31 cellular contexts compared by ENCODE assay signal in the genomic region with DNA sequence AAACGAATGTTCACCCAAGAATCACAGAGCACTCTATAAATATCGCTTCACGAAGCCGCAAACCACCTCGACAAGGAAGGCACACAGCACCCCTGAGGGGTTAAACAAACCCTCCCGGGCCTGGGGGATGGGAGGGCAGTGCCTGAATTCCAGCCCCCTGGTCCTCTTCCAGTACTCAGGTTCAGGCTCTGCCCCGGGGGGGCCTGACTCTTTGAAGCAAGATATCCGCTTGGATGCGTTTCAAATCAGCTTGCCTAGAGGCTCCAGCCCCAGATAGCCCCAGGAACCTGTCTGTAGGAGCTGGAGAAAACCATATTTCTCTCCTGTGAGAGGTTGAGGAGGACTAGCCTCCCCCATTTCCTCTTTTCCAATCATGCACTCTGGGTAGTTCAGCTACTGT.
DNase-seq lines count a peak whose midpoint lies in the region; ATAC-seq and TF ChIP-seq lines count a peak whose summit lies in the region.
"Had no signal": no experiment of that assay in that cellular context is flagged by ENCODE, and none has a peak within 500 bp of the region (broad histone marks: within the 10 kb centered on the region; RNA-seq: fewer than 3 reads in every experiment).

No MANE protein-coding gene starts in this region.

- no peak overlapping the region for H4K8ac ChIP-seq in H9 (replicated peaks; ENCODE audit: insufficient read length, low read depth, low read length)

- no CpG with 5 or more reads among the region's 9 CpGs for WGBS in H9 (ENCODE audit: extremely low coverage, insufficient read length, low lambda C conversion rate)
- 39 to 48% methylated on average over 9 of the region's 9 CpGs for WGBS in lower leg skin, 2 donors

- no peaks in the 10 kb centered on the region; the same call in 1 of the 2 replicates for H3K27me3 Mint-ChIP-seq in H9 (ENCODE audit: low read depth)
- H3K27me3 Mint-ChIP-seq in mesothelial cell of epicardium (ENCODE audit: low read depth) = no peaks in the 10 kb centered on the region
- H3K27me3 Mint-ChIP-seq: activated CD4-positive, alpha-beta T cell treated with anti-CD3 and anti-CD28 coated beads, Interleukin-2, amount 10 ng/mL, durations not matched to agents 7 days and 5 days had no signal

- no peaks in the 10 kb centered on the region for H3K79me2 ChIP-seq in H9 (ENCODE audit: insufficient read depth, low read length)

- H3K9me3 Mint-ChIP-seq in H9 = no peaks in the 10 kb centered on the region
- no peaks in the 10 kb centered on the region for H3K9me3 Mint-ChIP-seq in mesothelial cell of epicardium
- H3K9me3 Mint-ChIP-seq: activated CD4-positive, alpha-beta T cell treated with anti-CD3 and anti-CD28 coated beads, Interleukin-2, amount 10 ng/mL, durations not matched to agents 7 days and 5 days; CD8-positive, alpha-beta T cell had no signal

- no peak for ATAC-seq in HG03520 (IDR thresholded peaks at IDR 0.05; ENCODE audit: unreplicated experiment)
- ATAC-seq: activated naive CD4-positive, alpha-beta T cell treated with anti-CD3 and anti-CD28 coated beads, Interleukin-2, amount 50 U/mL, for 72 hours; CD8-positive, alpha-beta T cell; GM12878; left colon had no signal

- no peaks in the 10 kb centered on the region for H3K27me3 ChIP-seq in BLaER1 treated with 17β-estradiol and CSF1 and Interleukin-3, amounts not matched to agents 10 nM and 100 nM
- H3K27me3 ChIP-seq in H9 (ENCODE audit: insufficient read depth, low read length) = no peaks in the 10 kb centered on the region
- H3K27me3 ChIP-seq: brain microvascular endothelial cell, sigmoid colon, SJCRH30, stomach, uterus had no signal

- H3K23me2 ChIP-seq in H9 (ENCODE audit: insufficient read length, low read depth, low read length, poor library complexity, severe bottlenecking) = no peaks in the 10 kb centered on the region

- H4K91ac ChIP-seq in H9 (ENCODE audit: insufficient read length, low read depth, low read length) = no peak overlapping the region

- no peaks in the 10 kb centered on the region for H3K79me1 ChIP-seq in H9 (ENCODE audit: insufficient read depth, low read depth, low read length, poor library complexity, severe bottlenecking)

- H3K27ac ChIP-seq in BLaER1 treated with 17β-estradiol and CSF1 and Interleukin-3, amounts not matched to agents 10 nM and 100 nM = no peak overlapping the region
- H3K27ac ChIP-seq in H9 (ENCODE audit: insufficient read length, low read depth, low read length) (no peak overlapping the region), VCaP (peak overlapping the region; percentile 76)
- H3K27ac ChIP-seq: brain microvascular endothelial cell, sigmoid colon, SJCRH30, stomach had no signal

- no peak for TF ChIP-seq CTCF in H9 (conservative IDR thresholded peaks at IDR 0.05)
- no peak for TF ChIP-seq CTCF in VCaP (conservative IDR thresholded peaks at IDR 0.05)
- TF ChIP-seq CTCF in mesothelial cell of epicardium (IDR thresholded peaks at IDR 0.05; ENCODE audit: unreplicated experiment) = no peak
- no peak for TF ChIP-seq CTCF in lower leg skin (IDR thresholded peaks at IDR 0.05)

- H3K14ac ChIP-seq in H9 (ENCODE audit: insufficient read depth, low read length) = no peak overlapping the region

- no peak overlapping the region for H4K5ac ChIP-seq in H9 (ENCODE audit: insufficient read length, low read depth, low read length)

- H3K56ac ChIP-seq in H9 (ENCODE audit: insufficient read length, low read depth, low read length) = no peak overlapping the region

- H3K4me3 Mint-ChIP-seq in H9 = peak overlapping the region in 1 of 2 experiments; percentile 36; a peak in 2 of 5 replicates
- no peak overlapping the region for H3K4me3 Mint-ChIP-seq in mesothelial cell of epicardium
- H3K4me3 Mint-ChIP-seq: activated CD4-positive, alpha-beta T cell treated with anti-CD3 and anti-CD28 coated beads, Interleukin-2, amount 10 ng/mL, durations not matched to agents 7 days and 5 days; CD8-positive, alpha-beta T cell; memory B cell had no signal

- no peak overlapping the region for H2AK5ac ChIP-seq in H9 (ENCODE audit: insufficient read length, low read length)

- H3K18ac ChIP-seq in H9 (ENCODE audit: insufficient read length, low read depth, low read length) = no peak overlapping the region

- no peak overlapping the region for H2BK120ac ChIP-seq in H9 (ENCODE audit: low read depth, low read length, poor library complexity, severe bottlenecking)

- no peak overlapping the region for H3K23ac ChIP-seq in H9 (ENCODE audit: insufficient read length, low read depth, low read length)

- no peak overlapping the region for H3K9ac ChIP-seq in BLaER1 treated with 17β-estradiol and CSF1 and Interleukin-3, amounts not matched to agents 10 nM and 100 nM
- no peak overlapping the region for H3K9ac ChIP-seq in H9 (ENCODE audit: extremely low read depth, insufficient read length, low read length)

- intact Hi-C loops in lower leg skin (cut with DNase I; ENCODE audit: low total_unique reads) = no loop called here

- DNase-seq in H9 (peak; percentile 41), mesothelial cell of epicardium (ENCODE audit: low spot score in 2 of 2, unreplicated experiment in 2 of 2) (peak; percentile 36 to 62), NCI-H187 treated with DMSO at 0.1 percent for 48 hours (lab: John Stamatoyannopoulos, UW) (no peak), lower leg skin (ENCODE audit: low spot score in 2 of 2) (no peak)
- DNase-seq in effector CD8-positive, alpha-beta T cell (lab: John Stamatoyannopoulos, UW) = no peak
- DNase-seq: activated CD4-positive, alpha-beta T cell treated with anti-CD3 and anti-CD28 coated beads, Interleukin-2, amount 10 ng/mL, durations not matched to agents 7 days and 5 days; amygdala; brain microvascular endothelial cell; CD8-positive, alpha-beta T cell; cerebellar nuclear complex; EL; foreskin melanocyte; HCEC 1CT; Kasumi-1; left colon; NCI-H1694 treated with DMSO at 0.1 percent for 48 hours; NCI-H526 treated with DMSO at 0.1 percent for 48 hours; posterior cingulate gyrus; sigmoid colon; stimulated activated CD4-positive, alpha-beta T cell treated with anti-CD3 and anti-CD28 coated beads, Interleukin-12 subunit alpha, Interleukin-12 subunit beta, amount 100 ng/mL, for 4 hours; stimulated activated CD4-positive, alpha-beta T cell treated with anti-CD3 and anti-CD28 coated beads, Interleukin-4, amount 100 ng/mL, for 1 hour; stomach; T1000 had no signal

- H3K4me1 Mint-ChIP-seq in H9 (peaks cover 23 to 27% of the 10 kb centered on the region in 2 experiments), mesothelial cell of epicardium (peaks cover 49% of the 10 kb centered on the region)
- H3K4me1 Mint-ChIP-seq: activated CD4-positive, alpha-beta T cell treated with anti-CD3 and anti-CD28 coated beads, Interleukin-2, amount 10 ng/mL, durations not matched to agents 7 days and 5 days; memory B cell had no signal

- H3K4me2 ChIP-seq in BLaER1 treated with 17β-estradiol and CSF1 and Interleukin-3, amounts not matched to agents 10 nM and 100 nM = peak overlapping the region in 6 of 11 experiments; percentile 35 to 53 (median 43); a peak in 12 of 22 replicates
- H3K4me2 ChIP-seq in H9 (ENCODE audit: insufficient read depth, insufficient read length, low read length) = no peak overlapping the region

- H3K9me3 ChIP-seq in BLaER1 treated with 17β-estradiol and CSF1 and Interleukin-3, amounts not matched to agents 10 nM and 100 nM (replicated peaks in 1 of 11) = peaks cover 0 to 4% (median 0%) of the 10 kb centered on the region in 11 experiments; a peak in 1 of 22 replicates
- H3K9me3 ChIP-seq in H9 (ENCODE audit: control insufficient read depth, low read depth, low read length) = no peaks in the 10 kb centered on the region
- H3K9me3 ChIP-seq: sigmoid colon, SJCRH30, stomach, uterus had no signal

- no peak overlapping the region for H3T11ph ChIP-seq in H9 (ENCODE audit: low read length)

- no peak overlapping the region for H2AFZ ChIP-seq in H9 (ENCODE audit: low read length)

- no peak overlapping the region for H2BK5ac ChIP-seq in H9 (ENCODE audit: insufficient read length, low read length)

- H3K4me1 ChIP-seq in BLaER1 treated with 17β-estradiol and CSF1 and Interleukin-3, amounts not matched to agents 10 nM and 100 nM = peaks cover 0 to 13% (median 5%) of the 10 kb centered on the region in 10 experiments; a peak in 9 of 20 replicates
- H3K4me1 ChIP-seq in H9 (ENCODE audit: insufficient read depth, low read length) = no peaks in the 10 kb centered on the region
- H3K4me1 ChIP-seq: SJCRH30, stomach, uterus had no signal

- H3K36me3 Mint-ChIP-seq in H9 (ENCODE audit: insufficient read depth in 1 of 3, low read depth in 3 of 3) = no peaks in the 10 kb centered on the region
- H3K36me3 Mint-ChIP-seq in mesothelial cell of epicardium = no peaks in the 10 kb centered on the region
- H3K36me3 Mint-ChIP-seq: activated naive CD4-positive, alpha-beta T cell treated with anti-CD3 and anti-CD28 coated beads, Interleukin-2, amount 50 U/mL, for 72 hours; CD8-positive, alpha-beta T cell; memory B cell had no signal

- H2BK12ac ChIP-seq in H9 (ENCODE audit: insufficient read length, low read depth, low read length) = no peak overlapping the region

- H3K27ac Mint-ChIP-seq in H9 (no peak overlapping the region), mesothelial cell of epicardium (peak overlapping the region; percentile 31)
- H3K27ac Mint-ChIP-seq: activated CD4-positive, alpha-beta T cell treated with anti-CD3 and anti-CD28 coated beads, Interleukin-2, amount 10 ng/mL, durations not matched to agents 7 days and 5 days; activated naive CD4-positive, alpha-beta T cell treated with anti-CD3 and anti-CD28 coated beads, Interleukin-2, amount 50 U/mL, for 72 hours; CD8-positive, alpha-beta T cell; memory B cell had no signal

- H4K20me1 ChIP-seq in BLaER1 treated with 17β-estradiol and CSF1 and Interleukin-3, amounts not matched to agents 10 nM and 100 nM = no peaks in the 10 kb centered on the region
- no peaks in the 10 kb centered on the region for H4K20me1 ChIP-seq in H9 (ENCODE audit: control insufficient read depth, insufficient read depth, insufficient read length)

- H3K36me3 ChIP-seq in BLaER1 treated with 17β-estradiol and CSF1 and Interleukin-3, amounts not matched to agents 10 nM and 100 nM = no peaks in the 10 kb centered on the region
- H3K36me3 ChIP-seq: brain microvascular endothelial cell, sigmoid colon, SJCRH30, stomach, uterus had no signal

- no peak overlapping the region for H2BK15ac ChIP-seq in H9 (ENCODE audit: low read depth, low read length)

- no peak overlapping the region for H2BK20ac ChIP-seq in H9 (ENCODE audit: low read depth, low read length, poor library complexity, severe bottlenecking)

- no peak for TF ChIP-seq POLR2A in lower leg skin (IDR thresholded peaks at IDR 0.05)

- H3K4me3 ChIP-seq in BLaER1 treated with 17β-estradiol and CSF1 and Interleukin-3, amounts not matched to agents 10 nM and 100 nM = no peak overlapping the region
- H3K4me3 ChIP-seq in lower leg skin (ENCODE audit: low read depth, poor library complexity, severe bottlenecking) = no peak overlapping the region
- H3K4me3 ChIP-seq: GM12878, sigmoid colon, SJCRH30, stomach, uterus had no signal

- no peak overlapping the region for H3K4ac ChIP-seq in H9 (ENCODE audit: low read depth, low read length)

Comparison
In these comparisons a context has a peak if more than half of its experiments do, and no peak if none do; other contexts are left out.
1. DNase-seq: peak in H9 (single experiment) and mesothelial cell of epicardium (2 of 2); none in NCI-H187 treated with DMSO at 0.1 percent for 48 hours (single experiment), lower leg skin (0 of 2) and effector CD8-positive, alpha-beta T cell (single experiment).